ENCODE assay signal across 8 cellular contexts in genomic region chr1:153774780-153775431, GRCh38. TPM values are rescaled to one million over a fixed set of nuclear protein-coding genes. Genes with fewer than 3 reads are reported as not detected.
DNase-seq lines count a peak whose midpoint lies in the region; ATAC-seq, FAIRE-seq and TF ChIP-seq lines count a peak whose summit lies in the region.

Gene SLC27A3 (plus strand): TSS chr1:153775407. CDS start chr1:153775498, 91 bp downstream.

- H3K27me3 ChIP-seq in CD4-positive, alpha-beta T cell (ENCODE audit: control insufficient read depth, insufficient read depth, low read length), result no peaks in the 10 kb centered on the region
- no peaks in the 10 kb centered on the region for H3K27me3 ChIP-seq in naive thymus-derived CD4-positive, alpha-beta T cell (ENCODE audit: control insufficient read depth in 2 of 2, insufficient read depth in 2 of 2, low read length in 2 of 2)
- H3K27me3 ChIP-seq in aorta (ENCODE audit: control insufficient read depth in 1 of 2, insufficient read depth in 2 of 2, low read length in 1 of 2), result no peaks in the 10 kb centered on the region

- no peak for FAIRE-seq in HTR-8/SVneo (lab: Jason Lieb, UNC)

- H3K4me1 ChIP-seq in naive thymus-derived CD4-positive, alpha-beta T cell (ENCODE audit: control insufficient read depth in 2 of 2, insufficient read depth in 2 of 2, low read length in 2 of 2), result peaks cover 6 to 23% of the 10 kb centered on the region in 2 donors
- no peaks in the 10 kb centered on the region for H3K4me1 ChIP-seq in aorta (ENCODE audit: control insufficient read depth in 1 of 2, insufficient read depth in 2 of 2, low read length in 2 of 2)

- no peak for TF ChIP-seq CTCF in CD4-positive, alpha-beta T cell (IDR thresholded peaks at IDR 0.05)
- no peak for TF ChIP-seq CTCF in fibroblast of pulmonary artery (IDR thresholded peaks at IDR 0.05; ENCODE audit: low read length, missing control alignments)

- H3K4me3 Mint-ChIP-seq in CD4-positive, alpha-beta T cell, result peak within 1 kb of the TSS; percentile 86
- H3K4me3 Mint-ChIP-seq in activated CD4-positive, alpha-beta memory T cell treated with anti-CD3 and anti-CD28 coated beads, Interleukin-2, amount 10 ng/mL, durations not matched to agents 7 days and 5 days, result peak within 1 kb of the TSS; percentile 80
- peak within 1 kb of the TSS; percentile 77 to 89 (median 86) for H3K4me3 Mint-ChIP-seq in naive thymus-derived CD4-positive, alpha-beta T cell

- H3K9me3 Mint-ChIP-seq in CD4-positive, alpha-beta T cell, result no peaks in the 10 kb centered on the region
- no peaks in the 10 kb centered on the region for H3K9me3 Mint-ChIP-seq in activated CD4-positive, alpha-beta memory T cell treated with anti-CD3 and anti-CD28 coated beads, Interleukin-2, amount 10 ng/mL, durations not matched to agents 7 days and 5 days
- peaks cover 0 to 3% (median 0%) of the 10 kb centered on the region in 11 donors for H3K9me3 Mint-ChIP-seq in naive thymus-derived CD4-positive, alpha-beta T cell

- POLR2A ChIA-PET in CD4-positive, alpha-beta T cell (lab: Charles Lee), result interaction anchor here (0.7 to 2.0 kb wide), 11 partner anchors 9 to 218 kb away, joined by 3 to 17 read pairs (median 6); partner anchors contain the start of genes CHTOP, INTS3, JTB and RPS27
- POLR2A ChIA-PET in activated CD4-positive, alpha-beta memory T cell treated with anti-CD3 and anti-CD28 coated beads, Interleukin-2, amount 10 ng/mL, durations not matched to agents 7 days and 5 days (lab: Charles Lee), result interaction anchor here (0.7 to 3.8 kb wide), 17 partner anchors 9 to 216 kb away, joined by 3 to 16 read pairs (median 3); partner anchors contain the start of genes CHTOP, GATAD2B, JTB and RPS27
- POLR2A ChIA-PET in naive thymus-derived CD4-positive, alpha-beta T cell (lab: Charles Lee), result interaction anchor here (0.6 to 2.6 kb wide), 8 partner anchors 9 to 203 kb away, joined by 3 to 8 read pairs (median 5); partner anchors contain the start of genes CREB3L4, CRTC2, GATAD2B and JTB

- peaks cover 16% of the 10 kb centered on the region for H3K4me1 Mint-ChIP-seq in CD4-positive, alpha-beta T cell (ENCODE audit: low read depth)
- peaks cover 33% of the 10 kb centered on the region for H3K4me1 Mint-ChIP-seq in activated CD4-positive, alpha-beta memory T cell treated with anti-CD3 and anti-CD28 coated beads, Interleukin-2, amount 10 ng/mL, durations not matched to agents 7 days and 5 days
- peaks cover 14 to 35% (median 26%) of the 10 kb centered on the region in 7 donors for H3K4me1 Mint-ChIP-seq in naive thymus-derived CD4-positive, alpha-beta T cell

- H3K27me3 Mint-ChIP-seq in CD4-positive, alpha-beta T cell, result no peaks in the 10 kb centered on the region
- H3K27me3 Mint-ChIP-seq in activated CD4-positive, alpha-beta memory T cell treated with anti-CD3 and anti-CD28 coated beads, Interleukin-2, amount 10 ng/mL, durations not matched to agents 7 days and 5 days, result no peaks in the 10 kb centered on the region
- H3K27me3 Mint-ChIP-seq in naive thymus-derived CD4-positive, alpha-beta T cell, result no peaks in the 10 kb centered on the region

- WGBS in aorta, 2 donors, result 0 to 1% methylated on average over 31 to 34 of the region's 34 CpGs

- H3K36me3 Mint-ChIP-seq in CD4-positive, alpha-beta T cell (ENCODE audit: low read depth), result peaks cover 14% of the 10 kb centered on the region
- H3K36me3 Mint-ChIP-seq in activated CD4-positive, alpha-beta memory T cell treated with anti-CD3 and anti-CD28 coated beads, Interleukin-2, amount 10 ng/mL, durations not matched to agents 7 days and 5 days (ENCODE audit: low read depth), result peaks cover 20% of the 10 kb centered on the region
- peaks cover 0 to 13% (median 0%) of the 10 kb centered on the region in 5 donors for H3K36me3 Mint-ChIP-seq in naive thymus-derived CD4-positive, alpha-beta T cell

- CTCF ChIA-PET in CD4-positive, alpha-beta T cell (lab: Charles Lee), result no interaction called here
- CTCF ChIA-PET in activated CD4-positive, alpha-beta memory T cell treated with anti-CD3 and anti-CD28 coated beads, Interleukin-2, amount 10 ng/mL, durations not matched to agents 7 days and 5 days (lab: Charles Lee), result interaction anchor here (0.7 to 2.2 kb wide), 5 partner anchors 11 to 212 kb away, joined by 3 to 7 read pairs (median 3); partner anchors contain the start of gene RAB13
- CTCF ChIA-PET in naive thymus-derived CD4-positive, alpha-beta T cell (lab: Charles Lee), result interaction anchor here (0.7 to 1.4 kb wide), 2 partner anchors 41 to 474 kb away, joined by 3 read pairs; no protein-coding TSS in a partner anchor

- H3K9me3 ChIP-seq in CD4-positive, alpha-beta T cell (ENCODE audit: control insufficient read depth, low read length), result no peaks in the 10 kb centered on the region
- H3K9me3 ChIP-seq in naive thymus-derived CD4-positive, alpha-beta T cell (ENCODE audit: control insufficient read depth in 2 of 3, low read length in 3 of 3), result no peaks in the 10 kb centered on the region
- no peaks in the 10 kb centered on the region for H3K9me3 ChIP-seq in aorta (ENCODE audit: control insufficient read depth, low read length)

- H3K27ac ChIP-seq in CD4-positive, alpha-beta T cell (ENCODE audit: low read depth, low read length), result peak within 1 kb of the TSS; percentile 41
- H3K27ac ChIP-seq in naive thymus-derived CD4-positive, alpha-beta T cell (ENCODE audit: low read depth, low read length), result peak within 1 kb of the TSS; percentile 66
- H3K27ac ChIP-seq in aorta (ENCODE audit: low read depth in 1 of 2, low read length in 2 of 2), result peak within 1 kb of the TSS; percentile 54 to 82

- H3K4me3 ChIP-seq in fibroblast of pulmonary artery (replicated peaks; ENCODE audit: low read depth, low read length), result peak within 1 kb of the TSS; percentile 66
- H3K4me3 ChIP-seq in naive thymus-derived CD4-positive, alpha-beta T cell (ENCODE audit: low read length), result peak within 1 kb of the TSS; percentile 73
- peak within 1 kb of the TSS; percentile 47 to 50 for H3K4me3 ChIP-seq in aorta (ENCODE audit: low read length in 2 of 2)

- intact Hi-C loops in CD4-positive, alpha-beta T cell (cut with DNase I, micrococcal nuclease), result no loop called here
- intact Hi-C loops in naive thymus-derived CD4-positive, alpha-beta T cell (cut with micrococcal nuclease), result loop anchor here in 1 of 2 donors (1.0 to 2.0 kb wide), 2 partner anchors 8 to 446 kb away; partner anchors contain the start of gene UBAP2L
- intact Hi-C loops in aorta (cut with DNase I), result loop anchor here in 1 of 2 donors (5.0 to 10.0 kb wide), 2 partner anchors 98 to 260 kb away; partner anchors contain the start of gene NPR1

- H3K27ac Mint-ChIP-seq in CD4-positive, alpha-beta T cell, result peak within 1 kb of the TSS; percentile 51
- H3K27ac Mint-ChIP-seq in activated CD4-positive, alpha-beta memory T cell treated with anti-CD3 and anti-CD28 coated beads, Interleukin-2, amount 10 ng/mL, durations not matched to agents 7 days and 5 days, result peak within 1 kb of the TSS; percentile 85
- peak within 1 kb of the TSS; percentile 29 to 88 (median 68) for H3K27ac Mint-ChIP-seq in naive thymus-derived CD4-positive, alpha-beta T cell

- peak; percentile 31 for ATAC-seq in CD4-positive, alpha-beta T cell (ENCODE audit: poor library complexity)
- peak; percentile 29 for ATAC-seq in GM19438 (IDR thresholded peaks at IDR 0.05; ENCODE audit: low read depth, unreplicated experiment)
- ATAC-seq in naive thymus-derived CD4-positive, alpha-beta T cell, result peak; percentile 52
- ATAC-seq in aorta (ENCODE audit: low FRiP score), result peak; percentile 94

- peak in 2 of 10 experiments; percentile 6 to 45 for DNase-seq in CD4-positive, alpha-beta T cell
- DNase-seq in NCI-H1092 (lab: John Stamatoyannopoulos, UW) (peak; percentile 72), fibroblast of pulmonary artery (ENCODE audit: low read depth) (peak; percentile 75), aorta (peak; percentile 91 to 94), HTR-8/SVneo (ENCODE audit: insufficient read length, low spot score) (no peak)
- no peak for DNase-seq in activated CD4-positive, alpha-beta memory T cell treated with anti-CD3 and anti-CD28 coated beads, Interleukin-2, amount 10 ng/mL, durations not matched to agents 7 days and 5 days
- peak in 1 of 9 donors; percentile 44 for DNase-seq in naive thymus-derived CD4-positive, alpha-beta T cell

- H3K36me3 ChIP-seq in naive thymus-derived CD4-positive, alpha-beta T cell (ENCODE audit: control insufficient read depth in 2 of 3, insufficient read depth in 3 of 3, low read length in 3 of 3), result peaks cover 0 to 30% (median 0%) of the 10 kb centered on the region in 3 experiments
- peaks cover 0 to 2% of the 10 kb centered on the region in 2 donors for H3K36me3 ChIP-seq in aorta (ENCODE audit: control insufficient read depth in 1 of 2, insufficient read depth in 2 of 2, low read length in 1 of 2)

RNA-seq across cellular contexts. Expression of gene SLC27A3, which starts in this region (rescaled TPM):
- 1 to 10 TPM; 3.8 to 4.4 TPM for total RNA-seq in CD4-positive, alpha-beta T cell
- 10 to 100 TPM; 24.9 to 25.3 TPM for total RNA-seq in activated CD4-positive, alpha-beta memory T cell treated with anti-CD3 and anti-CD28 coated beads, Interleukin-2, amount 10 ng/mL, durations not matched to agents 7 days and 5 days
- total RNA-seq in naive thymus-derived CD4-positive, alpha-beta T cell, result 10 to 100 TPM in 4 of 5 experiments, 1 to 10 TPM in 1; 9.1 to 34.2 (median 11.6) TPM
- polyA plus RNA-seq in naive thymus-derived CD4-positive, alpha-beta T cell, result 1 to 10 TPM; 3.4 to 7.2 TPM
- 10 to 100 TPM; 52.4 to 54.5 TPM for total RNA-seq in aorta
- polyA plus RNA-seq in aorta, result 100 to 1,000 TPM in 1 of 2 donors, 10 to 100 TPM in 1; 26.3 to 166 TPM

Comparison
In these comparisons a context has a peak if more than half of its experiments do, and no peak if none do; other contexts are left out.
1. ATAC-seq: peak in every context shown above with its lines; median percentile 94 in aorta; 52 in naive thymus-derived CD4-positive, alpha-beta T cell; 31 in CD4-positive, alpha-beta T cell; 29 in GM19438.
2. DNase-seq: peak in NCI-H1092 (single experiment), fibroblast of pulmonary artery (single experiment) and aorta (2 of 2); none in activated CD4-positive, alpha-beta memory T cell treated with anti-CD3 and anti-CD28 coated beads, Interleukin-2, amount 10 ng/mL, durations not matched to agents 7 days and 5 days (single experiment) and HTR-8/SVneo (single experiment).
3. Peak in every context shown above with its lines, with median percentiles within 50 percentile points of each other: H3K27ac ChIP-seq, H3K27ac Mint-ChIP-seq, H3K4me3 Mint-ChIP-seq and H3K4me3 ChIP-seq.